Comparison of ENCODE assay signal across 8 cellular contexts in the genomic region with DNA sequence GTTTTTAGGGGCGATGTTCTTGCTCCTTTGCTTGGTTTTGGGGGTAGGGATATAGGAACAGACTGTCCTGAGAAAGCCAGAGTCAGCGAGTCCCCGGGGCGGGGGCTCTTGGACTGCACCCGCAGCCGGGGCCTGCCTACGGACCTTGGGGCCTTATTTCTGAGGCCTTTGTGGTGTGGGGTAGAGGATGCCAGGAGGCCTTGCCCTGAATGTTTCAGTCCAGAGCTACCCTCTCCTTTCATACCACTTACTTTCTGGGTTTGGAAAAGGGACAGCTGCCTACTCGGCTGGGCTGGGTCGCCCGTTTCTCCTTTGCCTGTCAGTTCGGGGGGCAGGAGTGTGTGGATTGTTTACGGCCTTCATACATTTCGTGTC. TPM values are rescaled to one million over a fixed set of nuclear protein-coding genes. Genes with fewer than 3 reads are reported as not detected.
DNase-seq lines count a peak whose midpoint lies in the region; ATAC-seq and TF ChIP-seq lines count a peak whose summit lies in the region.

No MANE protein-coding gene starts in this region.

- TF ChIP-seq POLR2A in spleen (IDR thresholded peaks at IDR 0.05) = no peak

- H3K9me2 ChIP-seq in hepatocyte (replicated peaks; ENCODE audit: insufficient read depth) = no peaks in the 10 kb centered on the region

- peak overlapping the region; percentile 89 for H3K4me3 ChIP-seq in CD4-positive, alpha-beta memory T cell (ENCODE audit: low read length in 2 of 2)
- H3K4me3 ChIP-seq in HUES48 (ENCODE audit: low read depth, low read length) (peak overlapping the region; percentile 91), hepatocyte (peak overlapping the region; percentile 74), spleen (peak overlapping the region; percentile 62 to 92 (median 82))

- no peaks in the 10 kb centered on the region for H3K27me3 Mint-ChIP-seq in CD4-positive, alpha-beta memory T cell
- H3K27me3 Mint-ChIP-seq in activated naive CD8-positive, alpha-beta T cell = no peaks in the 10 kb centered on the region

- no peaks in the 10 kb centered on the region for H3K36me3 ChIP-seq in CD4-positive, alpha-beta memory T cell (ENCODE audit: insufficient read depth, low read length)
- H3K36me3 ChIP-seq in HUES48 (ENCODE audit: control insufficient read depth, insufficient read depth, low read length) (peaks cover 9% of the 10 kb centered on the region), hepatocyte (replicated peaks; ENCODE audit: insufficient read depth, low read depth) (no peaks in the 10 kb centered on the region), spleen (peaks cover 0 to 16% (median 3%) of the 10 kb centered on the region in 6 donors)

- peaks cover 7 to 28% of the 10 kb centered on the region in 2 donors for H3K36me3 Mint-ChIP-seq in CD4-positive, alpha-beta memory T cell
- peaks cover 2% of the 10 kb centered on the region for H3K36me3 Mint-ChIP-seq in activated naive CD8-positive, alpha-beta T cell

- H3K4me2 ChIP-seq in hepatocyte = peak overlapping the region; percentile 81

- H3K9ac ChIP-seq in HUES48 (ENCODE audit: low read depth, low read length) = peak overlapping the region; percentile 70

- POLR2A ChIA-PET in CD4-positive, alpha-beta memory T cell (lab: Charles Lee; ENCODE audit: partially characterized antibody) = interaction anchor here (0.6 to 3.6 kb wide), 15 partner anchors 9 to 664 kb away, joined by 3 to 30 read pairs (median 6); a partner anchor contains a TSS

- ATAC-seq in GM19467 (IDR thresholded peaks at IDR 0.05; ENCODE audit: unreplicated experiment) = peak; percentile 14

- H3K4me1 ChIP-seq in CD4-positive, alpha-beta memory T cell (ENCODE audit: insufficient read depth, low read length) = peaks cover 43% of the 10 kb centered on the region
- H3K4me1 ChIP-seq in HUES48 (ENCODE audit: control insufficient read depth, insufficient read depth, low read length) = peaks cover 9% of the 10 kb centered on the region; the same call in 1 of the 2 replicates
- peaks cover 16% of the 10 kb centered on the region for H3K4me1 ChIP-seq in hepatocyte (ENCODE audit: insufficient read depth)
- peaks cover 16 to 68% (median 48%) of the 10 kb centered on the region in 6 donors for H3K4me1 ChIP-seq in spleen

- TF ChIP-seq CTCF in hepatocyte (IDR thresholded peaks at IDR 0.05; ENCODE audit: poor library complexity) = no peak
- TF ChIP-seq CTCF in spleen (IDR thresholded peaks at IDR 0.05 in 8 of 11, conservative IDR thresholded peaks at IDR 0.05 in 3 of 11) = no peak

- WGBS in hepatocyte (ENCODE audit: low lambda C conversion rate, missing lambda C conversion rate) = 1% methylated on average over 13 of the region's 13 CpGs
- WGBS in spleen, 5 donors = 0 to 2% (median 1%) methylated on average over 13 of the region's 13 CpGs

- peak overlapping the region; percentile 83 for H2AFZ ChIP-seq in hepatocyte

- H3K27ac ChIP-seq in CD4-positive, alpha-beta memory T cell (ENCODE audit: low read depth, low read length) = peak overlapping the region; percentile 96
- H3K27ac ChIP-seq in HUES48 (ENCODE audit: low read depth, low read length) (peak overlapping the region; percentile 94), hepatocyte (peak overlapping the region; percentile 94), spleen (peak overlapping the region; percentile 88 to 97 (median 96))

- peaks cover 38% of the 10 kb centered on the region for H4K20me1 ChIP-seq in hepatocyte (ENCODE audit: insufficient read depth, poor library complexity, severe bottlenecking)

- no peaks in the 10 kb centered on the region for H3K9me3 ChIP-seq in CD4-positive, alpha-beta memory T cell (ENCODE audit: control insufficient read depth in 1 of 2, low read length in 2 of 2)
- H3K9me3 ChIP-seq in HUES48 (ENCODE audit: control insufficient read depth, insufficient read depth, low read length) (no peaks in the 10 kb centered on the region), hepatocyte (ENCODE audit: low read depth) (no peaks in the 10 kb centered on the region), spleen (no peaks in the 10 kb centered on the region)

- H3K4me3 Mint-ChIP-seq in CD4-positive, alpha-beta memory T cell = peak overlapping the region; percentile 89 to 99 (median 98)
- peak overlapping the region; percentile 98 for H3K4me3 Mint-ChIP-seq in activated naive CD8-positive, alpha-beta T cell

- peaks cover 66% of the 10 kb centered on the region for H3K79me2 ChIP-seq in hepatocyte

- no peaks in the 10 kb centered on the region for H3K27me3 ChIP-seq in CD4-positive, alpha-beta memory T cell (ENCODE audit: insufficient read depth, low read length)
- H3K27me3 ChIP-seq in HUES48 (ENCODE audit: control insufficient read depth, insufficient read depth, low read length) (no peaks in the 10 kb centered on the region), hepatocyte (no peaks in the 10 kb centered on the region), spleen (replicated peaks in 1 of 7) (no peaks in the 10 kb centered on the region)

- CTCF ChIA-PET in CD4-positive, alpha-beta memory T cell (lab: Charles Lee; ENCODE audit: partially characterized antibody) = interaction anchor here (1.6 to 2.1 kb wide), 2 partner anchors 9 to 36 kb away, joined by 4 to 8 read pairs; a partner anchor contains a TSS

- intact Hi-C loops in CD4-positive, alpha-beta memory T cell (cut with micrococcal nuclease) = loop anchor here (2.0 kb wide), 2 partner anchors 64 to 132 kb away; a partner anchor contains a TSS
- intact Hi-C loops in spleen (cut with DNase I; ENCODE audit: low total_unique reads) = no loop called here

- H3K4me1 Mint-ChIP-seq in CD4-positive, alpha-beta memory T cell = peaks cover 35 to 58% (median 46%) of the 10 kb centered on the region in 4 donors
- peaks cover 49% of the 10 kb centered on the region for H3K4me1 Mint-ChIP-seq in activated naive CD8-positive, alpha-beta T cell (ENCODE audit: low read depth)

- DNase-seq in CD4-positive, alpha-beta memory T cell = peak in 1 of 5 donors; percentile 24
- DNase-seq in hepatocyte (ENCODE audit: low spot score) (no peak), spleen (no peak), NCI-H1436 treated with DMSO at 0.1 percent for 48 hours (lab: John Stamatoyannopoulos, UW) (no peak), NCI-H1694 (lab: John Stamatoyannopoulos, UW) (no peak)

- H3K27ac Mint-ChIP-seq in CD4-positive, alpha-beta memory T cell = peak overlapping the region; percentile 85 to 100 (median 99)
- peak overlapping the region; percentile 85 for H3K27ac Mint-ChIP-seq in activated naive CD8-positive, alpha-beta T cell

- H3K9me3 Mint-ChIP-seq in CD4-positive, alpha-beta memory T cell = no peaks in the 10 kb centered on the region
- H3K9me3 Mint-ChIP-seq in activated naive CD8-positive, alpha-beta T cell (ENCODE audit: low read depth) = no peaks in the 10 kb centered on the region

RNA-seq across cellular contexts. Expression of a gene that starts 0.4 kb away (rescaled TPM):
- total RNA-seq in CD4-positive, alpha-beta memory T cell = 10 to 100 TPM; 46.2 to 47.3 TPM
- polyA plus RNA-seq in CD4-positive, alpha-beta memory T cell = 10 to 100 TPM; 59.1 to 70.9 TPM
- total RNA-seq in hepatocyte (61.7 and 70.4 TPM in 2 replicates), spleen (10 to 100 TPM; 41.2 to 52.7 (median 48.5) TPM)
- polyA plus RNA-seq in hepatocyte (32.9 and 42.1 TPM in 2 replicates), spleen (10 to 100 TPM; 28.0 to 36.8 (median 28.8) TPM)

RNA-seq across cellular contexts. Expression of a gene that starts 35.5 kb away (rescaled TPM):
- 1 to 10 TPM; 4.5 to 5.0 TPM for total RNA-seq in CD4-positive, alpha-beta memory T cell
- 1 to 10 TPM; 2.3 to 2.9 TPM for polyA plus RNA-seq in CD4-positive, alpha-beta memory T cell
- 8.3 and 11.7 TPM in 2 replicates for total RNA-seq in hepatocyte
- 7.1 and 7.4 TPM in 2 replicates for polyA plus RNA-seq in hepatocyte
- 1 to 10 TPM; 3.4 to 8.6 (median 6.3) TPM for total RNA-seq in spleen
- 1 to 10 TPM; 2.2 to 3.6 (median 3.3) TPM for polyA plus RNA-seq in spleen
